ENCODE assay signal across 8 cellular contexts in the genomic region with DNA sequence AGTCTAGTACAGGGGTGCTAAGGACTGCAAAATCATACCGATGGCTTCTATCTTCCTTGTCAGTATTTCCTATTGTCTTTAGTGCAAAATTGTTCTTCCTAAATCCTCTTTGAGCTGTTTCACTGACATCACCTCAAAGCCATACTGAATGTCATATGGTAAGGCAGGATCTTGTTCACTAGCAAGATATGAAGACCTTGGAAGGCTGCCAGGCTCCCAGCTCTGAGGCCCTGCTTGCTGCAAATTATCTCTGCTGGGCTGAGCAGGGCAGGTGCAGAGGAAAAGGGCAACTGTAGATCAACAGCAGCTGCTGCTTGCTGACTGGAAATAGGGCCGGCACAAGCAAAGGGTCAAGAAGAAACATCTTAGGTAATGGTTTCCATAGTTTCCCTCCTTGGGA. TPM values are rescaled to one million over a fixed set of nuclear protein-coding genes. Genes with fewer than 3 reads are reported as not detected.
DNase-seq lines count a peak whose midpoint lies in the region; ATAC-seq and TF ChIP-seq lines count a peak whose summit lies in the region.

No MANE protein-coding gene starts in this region.

- no peak for TF ChIP-seq CTCF in HCT116 (IDR thresholded peaks at IDR 0.05 in 2 of 3, conservative IDR thresholded peaks at IDR 0.05 in 1 of 3; ENCODE audit: borderline replicate concordance in 1 of 3, insufficient read depth in 1 of 3, low read depth in 2 of 3, low read length in 2 of 3)
- TF ChIP-seq CTCF in activated B cell treated with CpG ODN at 0.5 μM for 24 hours (IDR thresholded peaks at IDR 0.05): no peak

- H3K27ac Mint-ChIP-seq in activated B cell treated with CpG ODN at 0.5 μM for 24 hours (peak overlapping the region; percentile 43), naive B cell (peak overlapping the region in 4 of 6 donors; percentile 8 to 24 (median 18))
- H3K27ac Mint-ChIP-seq in activated T-helper 1 cell treated with anti-CD3 and anti-CD28 coated beads, Interleukin-12 subunit alpha, Interleukin-12 subunit beta, Interleukin-2, Interleukin-4 antibody, amounts not matched to agents 30 ng/mL and 10 ng/mL and 1 ng/mL, durations not matched to agents 14 hours and 24 hours and 36 hours: no peak overlapping the region

- no peaks in the 10 kb centered on the region for H3K79me2 ChIP-seq in HCT116 (ENCODE audit: insufficient read depth, low read length)

- RAD21 ChIA-PET in HCT116 (lab: Charles Lee; ENCODE audit: low non-redundant PET in 1 of 2, low total read pairs in 2 of 2, uncharacterized antibody in 2 of 2, unreplicated experiment in 2 of 2): interaction anchor here in 1 of 2 experiments (0.6 kb wide), 1 partner anchor 25 kb away, joined by 4 read pairs; no protein-coding TSS in a partner anchor

- H3K9me3 Mint-ChIP-seq in activated B cell treated with CpG ODN at 0.5 μM for 24 hours: peaks cover 2% of the 10 kb centered on the region
- peaks cover 0 to 3% (median 0%) of the 10 kb centered on the region in 7 donors for H3K9me3 Mint-ChIP-seq in naive B cell
- H3K9me3 Mint-ChIP-seq in activated T-helper 1 cell treated with anti-CD3 and anti-CD28 coated beads, Interleukin-12 subunit alpha, Interleukin-12 subunit beta, Interleukin-2, Interleukin-4 antibody, amounts not matched to agents 30 ng/mL and 10 ng/mL and 1 ng/mL, durations not matched to agents 14 hours and 24 hours and 36 hours: no peaks in the 10 kb centered on the region

- H3K4me1 Mint-ChIP-seq in activated B cell treated with CpG ODN at 0.5 μM for 24 hours (peaks cover 63% of the 10 kb centered on the region), naive B cell (peaks cover 30 to 43% (median 36%) of the 10 kb centered on the region in 3 donors)
- peaks cover 19% of the 10 kb centered on the region for H3K4me1 Mint-ChIP-seq in activated T-helper 1 cell treated with anti-CD3 and anti-CD28 coated beads, Interleukin-12 subunit alpha, Interleukin-12 subunit beta, Interleukin-2, Interleukin-4 antibody, amounts not matched to agents 30 ng/mL and 10 ng/mL and 1 ng/mL, durations not matched to agents 14 hours and 24 hours and 36 hours (ENCODE audit: low read depth)

- H3K36me3 Mint-ChIP-seq in activated B cell treated with CpG ODN at 0.5 μM for 24 hours (ENCODE audit: low read depth) (no peaks in the 10 kb centered on the region), naive B cell (no peaks in the 10 kb centered on the region)
- no peaks in the 10 kb centered on the region for H3K36me3 Mint-ChIP-seq in activated T-helper 1 cell treated with anti-CD3 and anti-CD28 coated beads, Interleukin-12 subunit alpha, Interleukin-12 subunit beta, Interleukin-2, Interleukin-4 antibody, amounts not matched to agents 30 ng/mL and 10 ng/mL and 1 ng/mL, durations not matched to agents 14 hours and 24 hours and 36 hours (ENCODE audit: low read depth)

- ATAC-seq in HCT116 (peak; percentile 45), activated B cell treated with CpG ODN at 0.5 μM for 24 hours (ENCODE audit: low read depth) (no peak), naive B cell (ENCODE audit: low read depth in 2 of 2) (no peak)

- H3K27me3 Mint-ChIP-seq in activated B cell treated with CpG ODN at 0.5 μM for 24 hours (no peaks in the 10 kb centered on the region), naive B cell (no peaks in the 10 kb centered on the region)
- H3K27me3 Mint-ChIP-seq in activated T-helper 1 cell treated with anti-CD3 and anti-CD28 coated beads, Interleukin-12 subunit alpha, Interleukin-12 subunit beta, Interleukin-2, Interleukin-4 antibody, amounts not matched to agents 30 ng/mL and 10 ng/mL and 1 ng/mL, durations not matched to agents 14 hours and 24 hours and 36 hours (ENCODE audit: insufficient read depth): no peaks in the 10 kb centered on the region

- peak overlapping the region; percentile 15 for H3K9ac ChIP-seq in HCT116 (ENCODE audit: low read length)

- CTCF ChIA-PET in HCT116 (lab: Charles Lee): no interaction called here
- CTCF ChIA-PET in activated B cell treated with CpG ODN at 0.5 μM for 24 hours (lab: Charles Lee): no interaction called here

- no peak overlapping the region for H2AFZ ChIP-seq in HCT116 (ENCODE audit: low read depth, low read length, poor library complexity, severe bottlenecking)

- no peaks in the 10 kb centered on the region for H3K36me3 ChIP-seq in HCT116 (ENCODE audit: control insufficient read depth in 1 of 2, insufficient read depth in 2 of 2, low read length in 2 of 2)

- H3K27me3 ChIP-seq in HCT116 (ENCODE audit: insufficient read depth, low read length): no peaks in the 10 kb centered on the region

- no peak overlapping the region for H3K4me3 Mint-ChIP-seq in activated B cell treated with CpG ODN at 0.5 μM for 24 hours
- H3K4me3 Mint-ChIP-seq in naive B cell: peak overlapping the region in 1 of 8 donors; percentile 51
- no peak overlapping the region for H3K4me3 Mint-ChIP-seq in activated T-helper 1 cell treated with anti-CD3 and anti-CD28 coated beads, Interleukin-12 subunit alpha, Interleukin-12 subunit beta, Interleukin-2, Interleukin-4 antibody, amounts not matched to agents 30 ng/mL and 10 ng/mL and 1 ng/mL, durations not matched to agents 14 hours and 24 hours and 36 hours

- H3K4me3 ChIP-seq in HCT116 (replicated peaks in 1 of 2; ENCODE audit: low read depth in 1 of 2, low read length in 2 of 2): peak overlapping the region in 1 of 2 experiments; percentile 4; a peak in 2 of 4 replicates

- peak overlapping the region; percentile 54 for H3K27ac ChIP-seq in HCT116 (ENCODE audit: low read depth, low read length)

- no peak for TF ChIP-seq RAD21 in HCT116 (IDR thresholded peaks at IDR 0.05; ENCODE audit: low read depth)

- no peaks in the 10 kb centered on the region for H3K9me2 ChIP-seq in HCT116 (ENCODE audit: insufficient read depth)

- intact Hi-C loops in HCT116 (cut with micrococcal nuclease) (loop anchor here (2.0 kb wide), 1 partner anchor 121 kb away; no protein-coding TSS in a partner anchor), activated B cell treated with CpG ODN at 0.5 μM for 24 hours (cut with micrococcal nuclease) (no loop called here)
- intact Hi-C loops in activated T-helper 1 cell treated with anti-CD3 and anti-CD28 coated beads, Interleukin-12 subunit alpha, Interleukin-12 subunit beta, Interleukin-2, Interleukin-4 antibody, amounts not matched to agents 30 ng/mL and 10 ng/mL and 1 ng/mL, durations not matched to agents 14 hours and 24 hours and 36 hours (cut with micrococcal nuclease): no loop called here

- no peak for TF ChIP-seq POLR2A in HCT116 (IDR thresholded peaks at IDR 0.05; ENCODE audit: borderline replicate concordance, extremely low read depth, insufficient read depth, insufficient read length)

- POLR2A ChIA-PET in HCT116 (lab: Charles Lee) (interaction anchor here (0.7 to 1.2 kb wide), 4 partner anchors 8 to 58 kb away, joined by 3 to 7 read pairs (median 4); partner anchors contain the start of gene PMAIP1), activated B cell treated with CpG ODN at 0.5 μM for 24 hours (lab: Charles Lee) (interaction anchor here (0.8 to 1.4 kb wide), 3 partner anchors 57 to 1935 kb away, joined by 3 to 11 read pairs (median 3); partner anchors contain the start of gene PMAIP1)

- H3K9me3 ChIP-seq in HCT116 (ENCODE audit: control insufficient read depth in 1 of 2, insufficient read depth in 1 of 2, low read depth in 1 of 2, low read length in 2 of 2): no peaks in the 10 kb centered on the region

- peak overlapping the region; percentile 70 for H3K4me2 ChIP-seq in HCT116 (ENCODE audit: low read length)

- H4K20me1 ChIP-seq in HCT116 (ENCODE audit: insufficient read depth): no peaks in the 10 kb centered on the region

- DNase-seq in DMS79 treated with DMSO at 0.1 percent for 48 hours (lab: John Stamatoyannopoulos, UW) (peak; percentile 90), HCT116 (ENCODE audit: low read depth, low spot score) (peak; percentile 67), NCI-H2029 (lab: John Stamatoyannopoulos, UW) (peak; percentile 69), activated B cell treated with CpG ODN at 0.5 μM for 24 hours (no peak), naive B cell (no peak), HPDE6-E6E7 (ENCODE audit: extremely low spot score) (no peak)
- no peak for DNase-seq in stimulated activated CD4-positive, alpha-beta T cell treated with anti-CD3 and anti-CD28 coated beads, Interleukin-4, amount 100 ng/mL, for 4 hours
- no peak for DNase-seq in activated T-helper 1 cell treated with anti-CD3 and anti-CD28 coated beads, Interleukin-12 subunit alpha, Interleukin-12 subunit beta, Interleukin-2, Interleukin-4 antibody, amounts not matched to agents 30 ng/mL and 10 ng/mL and 1 ng/mL, durations not matched to agents 14 hours and 24 hours and 36 hours (ENCODE audit: low spot score)

- no TSS peak for BruUV-seq in HCT116 (replicated peaks; lab: Mats Ljungman, UMichigan)

- peaks cover 77 to 91% of the 10 kb centered on the region in 2 experiments for H3K4me1 ChIP-seq in HCT116 (ENCODE audit: control insufficient read depth in 1 of 2, insufficient read depth in 2 of 2, low read length in 2 of 2)

TF ChIP-seq in HCT116, 20 proteins besides CTCF, POLR2A, EP300 and RAD21 (continues in another document):
- TF ChIP-seq SP1 (IDR thresholded peaks at IDR 0.05; ENCODE audit: low read depth): peak; percentile 26; the same call in 1 of the 2 replicates
- TF ChIP-seq TCF7L2 (IDR thresholded peaks at IDR 0.05; ENCODE audit: borderline replicate concordance, extremely low read depth, insufficient read depth, insufficient read length): peak; percentile 13
- TF ChIP-seq CBX3 (IDR thresholded peaks at IDR 0.05; ENCODE audit: low read depth): no peak
- TF ChIP-seq, protein P1, sequence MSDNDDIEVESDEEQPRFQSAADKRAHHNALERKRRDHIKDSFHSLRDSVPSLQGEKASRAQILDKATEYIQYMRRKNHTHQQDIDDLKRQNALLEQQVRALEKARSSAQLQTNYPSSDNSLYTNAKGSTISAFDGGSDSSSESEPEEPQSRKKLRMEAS (IDR thresholded peaks at IDR 0.05): peak; percentile 28; the same call in 1 of the 2 replicates
- TF ChIP-seq SIN3A (IDR thresholded peaks at IDR 0.05; ENCODE audit: low read depth): no peak
- peak; percentile 24 for TF ChIP-seq YY1 (IDR thresholded peaks at IDR 0.05; ENCODE audit: extremely low read depth, insufficient replicate concordance, low read depth, low read length)

RNA-seq across cellular contexts. Expression of gene PMAIP1, which starts 58.2 kb away (rescaled TPM):
- total RNA-seq in HCT116 (2021; ENCODE audit: unreplicated experiment) (66.7 TPM), activated B cell treated with CpG ODN at 0.5 μM for 24 hours (68.5 and 69.9 TPM in 2 replicates)
- 29.9 and 33.4 TPM in 2 replicates for polyA plus RNA-seq in HCT116 (2012)
- polyA plus RNA-seq in naive B cell (ENCODE audit: low read depth in 6 of 6): 100 to 1,000 TPM in 5 of 6 donors, 10 to 100 TPM in 1; 94.5 to 224 (median 158) TPM
- 57.2 and 59.5 TPM in 2 replicates for total RNA-seq in activated T-helper 1 cell treated with anti-CD3 and anti-CD28 coated beads, Interleukin-12 subunit alpha, Interleukin-12 subunit beta, Interleukin-2, Interleukin-4 antibody, amounts not matched to agents 30 ng/mL and 10 ng/mL and 1 ng/mL, durations not matched to agents 14 hours and 24 hours and 36 hours

Comparison
In these comparisons a context has a peak if more than half of its experiments do, and no peak if none do; other contexts are left out.
1. DNase-seq: peak in DMS79 treated with DMSO at 0.1 percent for 48 hours (single experiment), HCT116 (single experiment) and NCI-H2029 (single experiment); none in activated B cell treated with CpG ODN at 0.5 μM for 24 hours (single experiment), naive B cell (single experiment), HPDE6-E6E7 (single experiment), stimulated activated CD4-positive, alpha-beta T cell treated with anti-CD3 and anti-CD28 coated beads, Interleukin-4, amount 100 ng/mL, for 4 hours (0 of 2) and activated T-helper 1 cell treated with anti-CD3 and anti-CD28 coated beads, Interleukin-12 subunit alpha, Interleukin-12 subunit beta, Interleukin-2, Interleukin-4 antibody, amounts not matched to agents 30 ng/mL and 10 ng/mL and 1 ng/mL, durations not matched to agents 14 hours and 24 hours and 36 hours (single experiment).